ENCODE assay signal across 17 cellular contexts in the genomic region with DNA sequence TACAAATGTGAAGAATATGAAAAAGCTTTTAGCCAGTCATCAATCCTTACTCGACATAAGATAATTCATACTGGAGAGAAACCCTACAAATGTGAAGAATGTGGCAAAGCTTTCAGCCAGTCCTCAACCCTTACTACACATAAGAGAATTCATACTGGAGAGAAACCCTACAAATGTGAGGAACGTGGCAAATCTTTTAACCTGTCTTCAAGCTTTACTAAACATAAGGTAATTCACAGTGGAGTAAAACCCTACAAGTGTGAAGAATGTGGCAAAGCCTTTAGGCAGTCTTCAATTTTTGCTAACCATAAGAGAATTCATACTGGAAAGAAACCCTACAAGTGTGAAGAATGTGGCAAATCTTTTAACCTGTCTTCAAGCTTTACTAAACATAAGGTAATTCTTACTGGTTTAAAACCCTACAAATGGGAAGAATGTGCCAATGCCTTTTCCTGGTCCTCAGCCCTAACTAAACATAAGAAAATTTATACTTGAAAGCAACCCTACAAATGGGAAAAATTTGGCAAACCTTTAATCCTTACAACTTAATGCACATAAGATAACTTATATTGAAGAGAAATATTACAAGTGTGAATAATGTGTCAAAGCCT.
DNase-seq lines count a peak whose midpoint lies in the region; FAIRE-seq and TF ChIP-seq lines count a peak whose summit lies in the region.
"Had no signal": no experiment of that assay in that cellular context is flagged by ENCODE, and none has a peak within 500 bp of the region (broad histone marks: within the 10 kb centered on the region; RNA-seq: fewer than 3 reads in every experiment).

No MANE protein-coding gene starts in this region.

- no peak for TF ChIP-seq CTCF in fibroblast of pulmonary artery (IDR thresholded peaks at IDR 0.05; ENCODE audit: low read length, missing control alignments)

- H3K36me3 ChIP-seq in adipocyte (ENCODE audit: control insufficient read depth, insufficient read depth, low read length, severe bottlenecking): no peaks in the 10 kb centered on the region
- H3K36me3 ChIP-seq: HAP-1 had no signal

- H3K9ac ChIP-seq in adipocyte (ENCODE audit: low read length): no peak overlapping the region

- H3K9me3 ChIP-seq in adipocyte (ENCODE audit: control insufficient read depth, low read length): peaks cover 69% of the 10 kb centered on the region

- DNase-seq in adipocyte (ENCODE audit: low read depth): no peak
- DNase-seq in dermis blood vessel endothelial cell: peak; percentile 1
- DNase-seq in fibroblast of pulmonary artery (ENCODE audit: low read depth): peak; percentile 0
- DNase-seq in RCC 7860 (ENCODE audit: low spot score): no peak
- no peak for DNase-seq in AML-193 (lab: John Stamatoyannopoulos, UW)
- no peak for DNase-seq in SW480 (ENCODE audit: low spot score)
- DNase-seq in DMS79 (lab: John Stamatoyannopoulos, UW): no peak
- DNase-seq: ACHN; Caco-2; CD4-positive, alpha-beta T cell; DMS153; DMS79 treated with DMSO at 0.1 percent for 48 hours; GF-D8; HFFc6 had no signal

- H3K4me3 ChIP-seq in adipocyte (ENCODE audit: low read length): peak overlapping the region; percentile 23
- H3K4me3 ChIP-seq in fibroblast of pulmonary artery (replicated peaks; ENCODE audit: low read depth, low read length): no peak overlapping the region
- H3K4me3 ChIP-seq: HAP-1 had no signal

- no peak for FAIRE-seq in RCC 7860 (lab: Jason Lieb, UNC)
- FAIRE-seq: A204.1, D721Med had no signal

- no peaks in the 10 kb centered on the region for H3K4me1 ChIP-seq in adipocyte (ENCODE audit: control insufficient read depth, insufficient read depth, low read length)
- H3K4me1 ChIP-seq: Caco-2, HAP-1 had no signal

- H3K27me3 ChIP-seq in adipocyte (replicated peaks; ENCODE audit: control insufficient read depth, insufficient read depth, low read length): no peaks in the 10 kb centered on the region

Comparison
In these comparisons a context has a peak if more than half of its experiments do, and no peak if none do; other contexts are left out.
1. DNase-seq: peak in dermis blood vessel endothelial cell (single experiment) and fibroblast of pulmonary artery (single experiment); none in adipocyte (single experiment), RCC 7860 (single experiment), AML-193 (0 of 2), SW480 (single experiment) and DMS79 (single experiment).